Comparison of ENCODE assay signal across 22 cellular contexts in genomic region chr10:131056781-131057180, GRCh38.
"Had no signal": no experiment of that assay in that cellular context is flagged by ENCODE, and none has a peak within 500 bp of the region (broad histone marks: within the 10 kb centered on the region; RNA-seq: fewer than 3 reads in every experiment).

No MANE protein-coding gene starts in this region.

- ATAC-seq: effector memory CD8-positive, alpha-beta T cell; foreskin keratinocyte; gastroesophageal sphincter; heart left ventricle; left colon; left lung; left ventricle myocardium superior; lower lobe of right lung had no signal

- H3K36me3 ChIP-seq: esophagus muscularis mucosa, gastroesophageal sphincter, heart left ventricle, left lung, lower lobe of right lung had no signal

- H3K4me1 ChIP-seq: esophagus muscularis mucosa, foreskin keratinocyte, gastroesophageal sphincter, heart left ventricle, left lung, lower lobe of right lung had no signal

- DNase-seq: cortex of kidney; effector CD8-positive, alpha-beta T cell; effector memory CD8-positive, alpha-beta T cell; endodermal cell; foreskin keratinocyte; heart left ventricle; hypothalamus; immature natural killer cell; kidney; kidney glomerular epithelial cell; left colon; left lung; left ventricle myocardium superior; lower lobe of right lung; mesenchymal stem cell; midbrain had no signal

- H3K27me3 ChIP-seq: foreskin keratinocyte, hepatocyte had no signal

- H3K79me2 ChIP-seq: hepatocyte had no signal

- H2AFZ ChIP-seq: hepatocyte had no signal

- H3K4me2 ChIP-seq: hepatocyte had no signal

- H3K27ac ChIP-seq: esophagus muscularis mucosa, foreskin keratinocyte, gastroesophageal sphincter, heart left ventricle, hepatocyte, left lung, lower lobe of right lung had no signal

- FAIRE-seq: colon, endometrium, frontal cortex, kidney had no signal

- H3K4me3 ChIP-seq: esophagus muscularis mucosa, gastroesophageal sphincter, heart left ventricle, hepatocyte, left lung, lower lobe of right lung had no signal
